Comparison of ENCODE assay signal across 12 cellular contexts in the genomic region with DNA sequence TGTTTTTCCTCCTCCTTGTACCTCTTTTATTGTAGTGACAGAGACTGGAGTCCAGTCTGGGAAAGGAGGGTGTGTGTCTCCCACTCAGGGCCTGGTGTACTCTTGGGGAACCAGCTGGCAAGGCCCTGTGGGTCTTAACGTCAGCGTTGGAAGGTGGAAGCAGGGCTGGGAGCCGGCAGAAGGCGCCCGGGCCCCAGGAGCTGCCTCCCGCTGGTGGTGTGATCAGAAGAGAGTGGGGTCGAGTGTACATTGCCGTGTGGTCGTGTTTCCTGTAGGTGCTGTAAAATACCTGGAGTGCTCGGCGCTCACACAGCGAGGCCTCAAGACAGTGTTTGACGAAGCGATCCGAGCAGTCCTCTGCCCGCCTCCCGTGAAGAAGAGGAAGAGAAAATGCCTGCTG.
"Had no signal": no experiment of that assay in that cellular context is flagged by ENCODE, and none has a peak within 500 bp of the region (broad histone marks: within the 10 kb centered on the region; RNA-seq: fewer than 3 reads in every experiment).

No MANE protein-coding gene starts in this region.

- H3K27me3 Mint-ChIP-seq: activated CD4-positive, alpha-beta T cell treated with anti-CD3 and anti-CD28 coated beads for 36 hours; activated naive CD8-positive, alpha-beta T cell treated with anti-CD3 and anti-CD28 coated beads, Interleukin-2, amount 10 ng/mL, durations not matched to agents 7 days and 5 days had no signal

- DNase-seq: activated CD4-positive, alpha-beta T cell treated with anti-CD3 and anti-CD28 coated beads for 36 hours; activated CD4-positive, alpha-beta T cell treated with anti-CD3 and anti-CD28 coated beads, Interleukin-2, amount 50 U/mL, for 48 hours; activated naive CD4-positive, alpha-beta T cell; activated naive CD8-positive, alpha-beta T cell treated with anti-CD3 and anti-CD28 coated beads, Interleukin-2, amount 10 ng/mL, durations not matched to agents 7 days and 5 days; body of pancreas; central memory CD4-positive, alpha-beta T cell; colonic mucosa; left cardiac atrium; stimulated activated naive CD8-positive, alpha-beta T cell treated with anti-CD3 and anti-CD28 coated beads, Interleukin-15, Interleukin-2, amounts not matched to agents 100 U/mL and 50 U/mL, for 24 hours; tibial artery had no signal

- H3K27me3 ChIP-seq: body of pancreas, colonic mucosa, tibial artery had no signal

- H3K27ac ChIP-seq: body of pancreas, colonic mucosa, tibial artery had no signal

- H3K4me1 ChIP-seq: colonic mucosa had no signal

- ATAC-seq: activated CD4-positive, alpha-beta T cell treated with anti-CD3 and anti-CD28 coated beads for 36 hours; body of pancreas; left cardiac atrium; stimulated activated naive CD8-positive, alpha-beta T cell treated with anti-CD3 and anti-CD28 coated beads, Interleukin-15, Interleukin-2, amounts not matched to agents 100 U/mL and 50 U/mL, for 24 hours had no signal

- H3K4me3 Mint-ChIP-seq: activated CD4-positive, alpha-beta T cell treated with anti-CD3 and anti-CD28 coated beads for 36 hours; activated naive CD8-positive, alpha-beta T cell treated with anti-CD3 and anti-CD28 coated beads, Interleukin-2, amount 10 ng/mL, durations not matched to agents 7 days and 5 days; nephron; T-helper 2 cell treated with Interferon-gamma antibody and Interleukin-4, amounts not matched to agents 5 μg/mL and 100 μg/mL, for 36 hours had no signal

- H3K9me3 Mint-ChIP-seq: activated naive CD8-positive, alpha-beta T cell treated with anti-CD3 and anti-CD28 coated beads, Interleukin-2, amount 10 ng/mL, durations not matched to agents 7 days and 5 days; nephron; T-helper 2 cell treated with Interferon-gamma antibody and Interleukin-4, amounts not matched to agents 5 μg/mL and 100 μg/mL, for 36 hours had no signal

- H3K4me3 ChIP-seq: body of pancreas, colonic mucosa, tibial artery had no signal

- H3K9me3 ChIP-seq: body of pancreas, colonic mucosa, tibial artery had no signal

- H3K27ac Mint-ChIP-seq: activated CD4-positive, alpha-beta T cell treated with anti-CD3 and anti-CD28 coated beads for 36 hours; activated naive CD8-positive, alpha-beta T cell treated with anti-CD3 and anti-CD28 coated beads, Interleukin-2, amount 10 ng/mL, durations not matched to agents 7 days and 5 days; T-helper 2 cell treated with Interferon-gamma antibody and Interleukin-4, amounts not matched to agents 5 μg/mL and 100 μg/mL, for 36 hours had no signal
